Comparison of ENCODE assay signal across 14 cellular contexts in the genomic region with DNA sequence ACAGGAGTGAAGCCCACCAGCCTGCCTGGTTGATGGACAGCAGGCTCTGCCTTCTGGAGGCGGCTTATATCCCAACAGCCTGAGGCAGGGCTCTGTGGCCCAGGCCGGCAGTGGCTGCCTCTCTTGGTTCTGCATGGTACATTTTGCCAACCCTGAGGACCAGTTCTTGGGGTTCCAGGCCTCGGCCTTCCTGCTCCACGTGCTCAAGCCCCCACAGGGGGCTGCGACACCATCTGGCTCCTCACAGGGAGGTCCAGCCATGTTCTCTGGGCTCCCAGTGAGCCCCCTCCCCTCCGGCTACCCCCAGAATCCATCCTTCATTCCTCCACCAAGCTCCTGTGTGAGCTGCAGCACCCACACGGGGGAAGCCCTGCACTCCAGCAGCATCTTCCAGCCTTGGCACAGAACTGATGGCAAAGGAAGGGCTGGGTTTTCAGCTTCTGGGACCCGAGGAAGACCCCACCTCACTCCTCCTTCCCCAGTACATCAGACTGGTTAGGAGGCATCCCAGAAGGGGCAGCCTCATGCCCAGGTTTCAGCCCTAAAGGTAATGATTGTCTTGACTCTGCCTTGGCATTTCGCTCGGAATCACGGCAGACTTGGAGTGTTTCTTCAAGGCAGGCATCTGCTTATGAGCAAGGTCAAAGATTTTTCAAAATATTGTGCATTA.
DNase-seq lines count a peak whose midpoint lies in the region; ATAC-seq, FAIRE-seq and TF ChIP-seq lines count a peak whose summit lies in the region.
"Had no signal": no experiment of that assay in that cellular context is flagged by ENCODE, and none has a peak within 500 bp of the region (broad histone marks: within the 10 kb centered on the region; RNA-seq: fewer than 3 reads in every experiment).

No MANE protein-coding gene starts in this region.

- POLR2A ChIA-PET in HepG2 (lab: Yijun Ruan, JAX) (interaction anchor here (1.0 to 1.7 kb wide), 4 partner anchors 41 to 231 kb away, joined by 3 to 13 read pairs (median 6); partner anchors contain the start of gene CPPED1), K562 (lab: Yijun Ruan, JAX) (interaction anchor here (0.6 to 1.3 kb wide), 4 partner anchors 10 to 389 kb away, joined by 3 to 4 read pairs (median 4); no protein-coding TSS in a partner anchor)

- H3K27me3 ChIP-seq in HepG2 (ENCODE audit: control insufficient read depth in 1 of 2, insufficient read depth in 2 of 2, low read length in 2 of 2) = no peaks in the 10 kb centered on the region
- H3K27me3 ChIP-seq in right lobe of liver = no peaks in the 10 kb centered on the region
- H3K27me3 ChIP-seq in K562 (ENCODE audit: control insufficient read depth in 2 of 2, insufficient read depth in 2 of 2, low read length in 2 of 2) = 0 out of 5 replicates have a peak, but pooled peaks cover 0 to 1% of the 10 kb centered on the region in 2 experiments
- H3K27me3 ChIP-seq in neuronal stem cell (ENCODE audit: control insufficient read depth in 3 of 3, insufficient read depth in 3 of 3, low read depth in 1 of 3, low read length in 3 of 3) = no peaks in the 10 kb centered on the region
- H3K27me3 ChIP-seq: BE2C had no signal

- no peak overlapping the region for H3K18ac ChIP-seq in neuronal stem cell (ENCODE audit: low read length)

- no peak overlapping the region for H3K14ac ChIP-seq in neuronal stem cell (ENCODE audit: low read length)

- H3K79me2 ChIP-seq in HepG2 (ENCODE audit: insufficient read depth, low read length) (no peaks in the 10 kb centered on the region), K562 (ENCODE audit: control insufficient read depth, insufficient read depth, low read length) (no peaks in the 10 kb centered on the region)

- no peak overlapping the region for H4K91ac ChIP-seq in neuronal stem cell (ENCODE audit: low read depth, low read length, poor library complexity)

- H2BK15ac ChIP-seq in neuronal stem cell (ENCODE audit: low read length) = no peak overlapping the region

- H2AK5ac ChIP-seq in neuronal stem cell (ENCODE audit: low read depth, low read length) = peak overlapping the region; percentile 40

- no peaks in the 10 kb centered on the region for H3K79me1 ChIP-seq in neuronal stem cell (ENCODE audit: low read depth, low read length)

- H3K9me3 Mint-ChIP-seq in effector memory CD8-positive, alpha-beta T cell = no peaks in the 10 kb centered on the region
- H3K9me3 Mint-ChIP-seq: CD4-positive, CD25-positive, alpha-beta regulatory T cell; IgD-negative memory B cell had no signal

- H4K20me1 ChIP-seq in HepG2 (ENCODE audit: insufficient read depth, low read length) = no peaks in the 10 kb centered on the region
- peaks cover 4% of the 10 kb centered on the region; the same call in 1 of the 2 replicates for H4K20me1 ChIP-seq in K562 (replicated peaks; ENCODE audit: control insufficient read depth, insufficient read depth, low read length)

- intact Hi-C loops in HepG2 (cut with micrococcal nuclease; ENCODE audit: unreplicated experiment) = loop anchor here (5.0 kb wide), 4 partner anchors 75 to 230 kb away; partner anchors contain the start of gene CPPED1
- intact Hi-C loops in right lobe of liver (cut with DNase I) = loop anchor here (10.0 kb wide), 1 partner anchor 242 kb away; no protein-coding TSS in a partner anchor
- intact Hi-C loops in K562 (cut with micrococcal nuclease) = no loop called here

- H3K4me1 Mint-ChIP-seq in effector memory CD8-positive, alpha-beta T cell (ENCODE audit: low read depth in 2 of 2) = peaks cover 4 to 7% of the 10 kb centered on the region in 2 donors

- 69% methylated on average over 11 of the region's 11 CpGs for WGBS in HepG2 (ENCODE audit: low lambda C conversion rate)
- 82% methylated on average over 5 of the region's 11 CpGs for WGBS in right lobe of liver (ENCODE audit: insufficient coverage, low coverage, low lambda C conversion rate, missing lambda C conversion rate)
- whole genome bisulfite sequencing in K562 (ENCODE audit: insufficient coverage, low coverage, missing lambda C conversion rate) = 9% methylated on average over 11 of the region's 11 CpGs
- WGBS in neuronal stem cell (ENCODE audit: extremely low coverage in 2 of 2, insufficient read length in 2 of 2, insufficient replicate concordance in 1 of 2), 2 donors = no CpG with 5 or more reads among the region's 11 CpGs

- FAIRE-seq in HepG2 (lab: Jason Lieb, UNC) (no peak), K562 (lab: Jason Lieb, UNC) (no peak)
- FAIRE-seq: H54 had no signal

- BruUV-seq in HepG2 (replicated peaks; lab: Mats Ljungman, UMichigan) (no TSS peak), K562 (replicated peaks; lab: Mats Ljungman, UMichigan) (no TSS peak)

- H2AFZ ChIP-seq in HepG2 (ENCODE audit: low read length) = no peak overlapping the region
- no peak overlapping the region for H2AFZ ChIP-seq in K562 (ENCODE audit: low read depth, low read length)
- H2AFZ ChIP-seq in neuronal stem cell (ENCODE audit: low read length) = no peak overlapping the region
- H2AFZ ChIP-seq: GM23248 had no signal

- H3K4me2 ChIP-seq in HepG2 (ENCODE audit: low read depth, low read length) (no peak overlapping the region), K562 (ENCODE audit: insufficient read depth, low read length) (no peak overlapping the region), neuronal stem cell (ENCODE audit: insufficient read depth, low read length, poor library complexity, severe bottlenecking) (no peak overlapping the region)

- TF ChIP-seq CTCF in HepG2 (CRISPR knock-in tag; IDR thresholded peaks at IDR 0.05) (no peak), right lobe of liver (IDR thresholded peaks at IDR 0.05) (no peak), K562 (IDR thresholded peaks at IDR 0.05 in 2 of 3, conservative IDR thresholded peaks at IDR 0.05 in 1 of 3; ENCODE audit: insufficient read depth in 2 of 3, low read depth in 1 of 3, low read length in 3 of 3) (no peak)

- no peaks in the 10 kb centered on the region for H3K36me3 ChIP-seq in HepG2 (replicated peaks in 1 of 2; ENCODE audit: control insufficient read depth in 1 of 2, insufficient read depth in 2 of 2, low read length in 2 of 2)
- H3K36me3 ChIP-seq in right lobe of liver = no peaks in the 10 kb centered on the region
- no peaks in the 10 kb centered on the region for H3K36me3 ChIP-seq in K562 (ENCODE audit: control insufficient read depth, insufficient read depth, low read length)
- H3K36me3 ChIP-seq in neuronal stem cell (replicated peaks in 1 of 2; ENCODE audit: control insufficient read depth in 2 of 2, insufficient read depth in 2 of 2, low read length in 2 of 2) = no peaks in the 10 kb centered on the region
- H3K36me3 ChIP-seq: BE2C had no signal

- H2BK120ac ChIP-seq in neuronal stem cell (ENCODE audit: low read depth, low read length) = no peak overlapping the region

- peaks cover 23% of the 10 kb centered on the region for H3K4me1 ChIP-seq in HepG2 (ENCODE audit: insufficient read depth, low read length)
- H3K4me1 ChIP-seq in right lobe of liver = peaks cover 0 to 15% (median 4%) of the 10 kb centered on the region in 4 donors
- peaks cover 0 to 4% of the 10 kb centered on the region in 2 experiments; a peak in 2 of 5 replicates for H3K4me1 ChIP-seq in K562 (replicated peaks in 1 of 2; ENCODE audit: control insufficient read depth in 2 of 2, insufficient read depth in 2 of 2, low read length in 2 of 2)
- H3K4me1 ChIP-seq in neuronal stem cell (ENCODE audit: control insufficient read depth in 2 of 2, insufficient read depth in 1 of 2, low read depth in 1 of 2, low read length in 2 of 2) = no peaks in the 10 kb centered on the region
- H3K4me1 ChIP-seq: BE2C had no signal

- in situ Hi-C loops in HepG2 (cut with HindIII; ENCODE audit: extremely low pct_ligation_motif_present, low pct_unique_long_range_greater_than_20kb) (loop anchor here (5.0 kb wide), 1 partner anchor 245 kb away; no protein-coding TSS in a partner anchor), K562 (cut with MboI) (loop anchor here (5.0 kb wide), 1 partner anchor 250 kb away; no protein-coding TSS in a partner anchor)

- H3K36me3 Mint-ChIP-seq in effector memory CD8-positive, alpha-beta T cell (ENCODE audit: insufficient read depth) = peaks cover 10% of the 10 kb centered on the region

- no peak overlapping the region for H4K8ac ChIP-seq in neuronal stem cell (ENCODE audit: low read depth, low read length)

- no peaks in the 10 kb centered on the region for H3K9me3 ChIP-seq in HepG2 (ENCODE audit: low read length)
- no peaks in the 10 kb centered on the region for H3K9me3 ChIP-seq in right lobe of liver
- no peaks in the 10 kb centered on the region for H3K9me3 ChIP-seq in K562 (replicated peaks; ENCODE audit: control insufficient read depth, insufficient read depth, low read depth, low read length)
- H3K9me3 ChIP-seq in neuronal stem cell (replicated peaks in 1 of 2; ENCODE audit: control insufficient read depth in 2 of 2, insufficient read depth in 1 of 2, low read depth in 1 of 2, low read length in 2 of 2) = no peaks in the 10 kb centered on the region
- H3K9me3 ChIP-seq: BE2C had no signal

- no peak for TF ChIP-seq POLR2A in HepG2 (IDR thresholded peaks at IDR 0.05; ENCODE audit: insufficient read depth in 1 of 2, low read depth in 2 of 2, low read length in 2 of 2)
- no peak for TF ChIP-seq POLR2A in right lobe of liver (IDR thresholded peaks at IDR 0.05)
- TF ChIP-seq POLR2A in K562 (conservative IDR thresholded peaks at IDR 0.05) = no peak

- CTCF ChIA-PET in HepG2 (lab: Yijun Ruan, JAX; ENCODE audit: low intra/inter-chr PET ratio, low total read pairs) (interaction anchor here (0.7 to 1.1 kb wide), 2 partner anchors 41 to 243 kb away, joined by 3 to 4 read pairs; no protein-coding TSS in a partner anchor), K562 (lab: Yijun Ruan, JAX; ENCODE audit: low intra/inter-chr PET ratio) (interaction anchor here (2.4 kb wide), 1 partner anchor 247 kb away, joined by 17 read pairs; no protein-coding TSS in a partner anchor)

- no peak overlapping the region for H3K27ac Mint-ChIP-seq in effector memory CD8-positive, alpha-beta T cell
- H3K27ac Mint-ChIP-seq: IgD-negative memory B cell had no signal

- no peak overlapping the region for H2BK12ac ChIP-seq in neuronal stem cell (ENCODE audit: low read length)

- DNase-seq in HepG2 (ENCODE audit: low spot score) (no peak), right lobe of liver (no peak), K562 (ENCODE audit: extremely low read depth in 1 of 4, low spot score in 3 of 4) (no peak), neuronal stem cell (ENCODE audit: low spot score) (no peak)
- DNase-seq in effector memory CD8-positive, alpha-beta T cell = no peak
- no peak for DNase-seq in stimulated activated naive CD4-positive, alpha-beta T cell treated with Interleukin-2 at 50 U/mL for 16 hours (lab: John Stamatoyannopoulos, UW)
- DNase-seq: ACHN; BE2C; CD4-positive, CD25-positive, alpha-beta regulatory T cell; GM23248 had no signal

- TF ChIP-seq RAD21 in HepG2 (CRISPR knock-in tag; IDR thresholded peaks at IDR 0.05) = no peak
- no peak for TF ChIP-seq RAD21 in K562 (CRISPR knock-in tag; conservative IDR thresholded peaks at IDR 0.05 in 1 of 2, IDR thresholded peaks at IDR 0.05 in 1 of 2)

- H3K4me3 ChIP-seq in HepG2 (replicated peaks in 1 of 3; ENCODE audit: insufficient read depth in 1 of 3, low read depth in 2 of 3, low read length in 3 of 3) (no peak overlapping the region), right lobe of liver (no peak overlapping the region), K562 (no peak overlapping the region), neuronal stem cell (ENCODE audit: low read length in 2 of 2) (no peak overlapping the region)
- H3K4me3 ChIP-seq: GM23248 had no signal

- TF ChIP-seq EP300 in HepG2 (IDR thresholded peaks at IDR 0.05; ENCODE audit: low read depth in 2 of 2, low read length in 2 of 2) = no peak
- no peak for TF ChIP-seq EP300 in HepG2 (CRISPR knock-in tag; IDR thresholded peaks at IDR 0.05; ENCODE audit: borderline replicate concordance)
- no peak for TF ChIP-seq EP300 in K562 (IDR thresholded peaks at IDR 0.05; ENCODE audit: low read length)

- no peak overlapping the region for H3K4ac ChIP-seq in neuronal stem cell (ENCODE audit: low read length)

- no peaks in the 10 kb centered on the region for H3K9me1 ChIP-seq in K562 (ENCODE audit: control insufficient read depth, insufficient read depth, low read length)

- no peak overlapping the region for H3K4me3 Mint-ChIP-seq in effector memory CD8-positive, alpha-beta T cell

- ATAC-seq in HepG2 = no peak
- ATAC-seq in right lobe of liver = no peak
- no peak for ATAC-seq in K562
- no peak for ATAC-seq in HG03469 (IDR thresholded peaks at IDR 0.05; ENCODE audit: unreplicated experiment)
- no peak for ATAC-seq in HG03045 (IDR thresholded peaks at IDR 0.05; ENCODE audit: unreplicated experiment)
- no peak for ATAC-seq in effector memory CD8-positive, alpha-beta T cell (replicated peaks)

- H3K27me3 Mint-ChIP-seq in effector memory CD8-positive, alpha-beta T cell = no peaks in the 10 kb centered on the region
- H3K27me3 Mint-ChIP-seq: CD4-positive, CD25-positive, alpha-beta regulatory T cell; IgD-negative memory B cell had no signal

- no peak overlapping the region for H3K23ac ChIP-seq in neuronal stem cell (ENCODE audit: low read depth, low read length, poor library complexity)

- no peak overlapping the region for H3K27ac ChIP-seq in HepG2 (ENCODE audit: extremely low read length, insufficient read depth, low read length)
- no peak overlapping the region for H3K27ac ChIP-seq in right lobe of liver
- H3K27ac ChIP-seq in K562 (ENCODE audit: extremely low read depth, low read depth, low read length) = no peak overlapping the region
- no peak overlapping the region for H3K27ac ChIP-seq in neuronal stem cell (replicated peaks; ENCODE audit: low read length)
- H3K27ac ChIP-seq: GM23248 had no signal

- H3K9ac ChIP-seq in HepG2 (ENCODE audit: insufficient read depth, low read depth, low read length) = no peak overlapping the region
- H3K9ac ChIP-seq in K562 (ENCODE audit: insufficient read depth in 1 of 2, low read depth in 2 of 2, low read length in 2 of 2) = no peak overlapping the region
- no peak overlapping the region for H3K9ac ChIP-seq in neuronal stem cell (ENCODE audit: low read depth, low read length, poor library complexity)
- H3K9ac ChIP-seq: GM23248 had no signal

- H2BK5ac ChIP-seq in neuronal stem cell (ENCODE audit: low read length) = no peak overlapping the region

Comparison
In these comparisons a context has a peak if more than half of its experiments do, and no peak if none do; other contexts are left out.
1. Of the 241 proteins assayed by ChIP-seq in both HepG2 and K562: peak only in HepG2: MXD1; only in K562: POLR2G; in both: none; in neither: 239.